9 cellular contexts compared by ENCODE assay signal in the genomic region with DNA sequence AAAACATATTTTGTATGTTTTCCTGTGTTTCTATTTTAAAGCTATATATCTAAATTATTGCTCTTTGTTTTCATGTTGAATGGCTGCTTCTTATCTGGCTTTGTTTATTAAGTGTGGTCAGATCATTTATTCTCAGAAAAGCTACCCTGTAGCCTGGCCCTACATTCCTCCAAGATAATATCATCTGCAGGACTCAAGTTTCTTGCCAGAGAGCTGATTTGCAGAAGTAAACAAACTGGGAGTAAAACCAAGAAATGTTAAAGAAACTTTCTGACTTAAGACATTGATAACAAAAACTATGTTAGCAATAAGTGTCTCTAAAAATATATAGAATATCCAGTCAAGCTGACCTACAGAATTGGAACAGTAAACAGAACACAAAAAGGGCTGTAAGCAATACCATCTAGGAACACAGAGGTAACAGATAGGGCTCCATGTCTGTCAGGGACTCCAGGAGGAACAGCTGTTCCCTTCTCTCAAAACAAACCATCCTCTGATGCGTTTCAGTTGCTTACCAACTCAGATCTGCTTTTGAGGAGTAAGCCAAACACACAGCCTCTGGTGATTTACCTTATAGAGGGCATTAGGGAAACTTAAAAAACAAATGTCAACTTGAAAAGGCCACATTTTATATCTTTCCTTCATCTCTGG. TPM values are rescaled to one million over a fixed set of nuclear protein-coding genes. Genes with fewer than 3 reads are reported as not detected.
DNase-seq lines count a peak whose midpoint lies in the region; ATAC-seq and TF ChIP-seq lines count a peak whose summit lies in the region.
"Had no signal": no experiment of that assay in that cellular context is flagged by ENCODE, and none has a peak within 500 bp of the region (broad histone marks: within the 10 kb centered on the region; RNA-seq: fewer than 3 reads in every experiment).

No MANE protein-coding gene starts in this region.

- TF ChIP-seq CTCF in AG04449 (IDR thresholded peaks at IDR 0.05; ENCODE audit: insufficient read depth, low read length, missing control alignments), result no peak
- TF ChIP-seq CTCF in WI38 (IDR thresholded peaks at IDR 0.05; ENCODE audit: low read depth, low read length), result no peak

- no peak overlapping the region for H2BK5ac ChIP-seq in mesenchymal stem cell (ENCODE audit: low read depth, low read length, poor library complexity, severe bottlenecking)

- no peak overlapping the region for H4K91ac ChIP-seq in mesenchymal stem cell (ENCODE audit: low read length)

- no peak for ATAC-seq in HG02623 (IDR thresholded peaks at IDR 0.05; ENCODE audit: unreplicated experiment)
- ATAC-seq in HG03139 (IDR thresholded peaks at IDR 0.05; ENCODE audit: unreplicated experiment), result no peak
- no peak for ATAC-seq in GM18502 (IDR thresholded peaks at IDR 0.05; ENCODE audit: poor library complexity, unreplicated experiment)
- ATAC-seq: left lung had no signal

- WGBS in mesenchymal stem cell, result 0% methylated on average over 1 of the region's 1 CpG

- peak overlapping the region; percentile 78 for H3K27ac ChIP-seq in mesenchymal stem cell (ENCODE audit: low read length, poor library complexity, severe bottlenecking)

- H3K14ac ChIP-seq in mesenchymal stem cell (ENCODE audit: low read length in 2 of 2), result no peak overlapping the region

- no peak overlapping the region for H3K23ac ChIP-seq in mesenchymal stem cell (ENCODE audit: low read length in 2 of 2)

- no peak overlapping the region for H2BK120ac ChIP-seq in mesenchymal stem cell (ENCODE audit: low read depth, low read length)

- H3K27me3 ChIP-seq in mesenchymal stem cell (ENCODE audit: control insufficient read depth in 1 of 2, insufficient read depth in 1 of 2, low read length in 2 of 2), result no peaks in the 10 kb centered on the region
- H3K27me3 ChIP-seq: left lung had no signal

- H2BK12ac ChIP-seq in mesenchymal stem cell (ENCODE audit: low read length in 2 of 2), result no peak overlapping the region

- DNase-seq in AG04449 (ENCODE audit: low read depth, low spot score), result peak; percentile 23
- DNase-seq in H4 (ENCODE audit: low spot score), result peak; percentile 61
- DNase-seq in mesenchymal stem cell, result peak; percentile 85
- no peak for DNase-seq in HuH-7.5 (ENCODE audit: low spot score)
- DNase-seq: left lung had no signal

- no peak overlapping the region for H3K4ac ChIP-seq in mesenchymal stem cell (ENCODE audit: low read depth in 1 of 2, low read length in 2 of 2)

- H2BK15ac ChIP-seq in mesenchymal stem cell (ENCODE audit: low read depth, poor library complexity, severe bottlenecking), result no peak overlapping the region

- H3K4me1 ChIP-seq in mesenchymal stem cell (ENCODE audit: control insufficient read depth, insufficient read depth, low read depth, low read length), result peaks cover 3% of the 10 kb centered on the region
- H3K4me1 ChIP-seq: left lung had no signal

- H3K4me2 ChIP-seq in mesenchymal stem cell (ENCODE audit: low read length, poor library complexity, severe bottlenecking), result no peak overlapping the region

- H4K8ac ChIP-seq in mesenchymal stem cell (ENCODE audit: low read length), result no peak overlapping the region

- no peaks in the 10 kb centered on the region for H3K36me3 ChIP-seq in mesenchymal stem cell (ENCODE audit: control insufficient read depth in 1 of 2, insufficient read depth in 2 of 2, low read depth in 1 of 2, low read length in 2 of 2)
- H3K36me3 ChIP-seq: left lung had no signal

- H2AK5ac ChIP-seq in mesenchymal stem cell (ENCODE audit: low read length, severe bottlenecking), result no peak overlapping the region

- H2AFZ ChIP-seq in mesenchymal stem cell (ENCODE audit: low read depth, low read length), result no peak overlapping the region

- no peak overlapping the region for H3K18ac ChIP-seq in mesenchymal stem cell (ENCODE audit: low read depth in 1 of 2, low read length in 2 of 2)

- POLR2A ChIA-PET in AG04449 (lab: Yijun Ruan, JAX), result no interaction called here

- H3K4me3 ChIP-seq in AG04449 (ENCODE audit: low read depth, low read length), result no peak overlapping the region
- H3K4me3 ChIP-seq in WI38 (ENCODE audit: low read depth, low read length), result peak overlapping the region; percentile 16; the same call in 1 of the 2 replicates
- no peak overlapping the region for H3K4me3 ChIP-seq in mesenchymal stem cell (ENCODE audit: insufficient read depth in 1 of 2, low read depth in 1 of 2, low read length in 2 of 2)
- H3K4me3 ChIP-seq: left lung had no signal

- peaks cover 13% of the 10 kb centered on the region for H3K79me1 ChIP-seq in mesenchymal stem cell (replicated peaks; ENCODE audit: low read length, poor library complexity, severe bottlenecking)

- CTCF ChIA-PET in AG04449 (lab: Yijun Ruan, JAX), result no interaction called here

- no peaks in the 10 kb centered on the region for H3K9me3 ChIP-seq in mesenchymal stem cell (ENCODE audit: control insufficient read depth, low read length)
- H3K9me3 ChIP-seq: left lung had no signal

- H3K9ac ChIP-seq in mesenchymal stem cell (ENCODE audit: low read length), result peak overlapping the region; percentile 34

RNA-seq across cellular contexts. Expression of a gene that starts 17.5 kb away (rescaled TPM):
- total RNA-seq in H4 (2014; rRNA removed; shearing (Covaris generic)), result 1.8 and 3.0 TPM in 2 replicates
- 6.0 TPM for polyA plus RNA-seq in mesenchymal stem cell (2013, experiment 1 of 2)
- polyA plus RNA-seq in mesenchymal stem cell (2013, experiment 2 of 2), result 6.1 TPM
